ENCODE assay signal across 1 cellular context in the genomic region with DNA sequence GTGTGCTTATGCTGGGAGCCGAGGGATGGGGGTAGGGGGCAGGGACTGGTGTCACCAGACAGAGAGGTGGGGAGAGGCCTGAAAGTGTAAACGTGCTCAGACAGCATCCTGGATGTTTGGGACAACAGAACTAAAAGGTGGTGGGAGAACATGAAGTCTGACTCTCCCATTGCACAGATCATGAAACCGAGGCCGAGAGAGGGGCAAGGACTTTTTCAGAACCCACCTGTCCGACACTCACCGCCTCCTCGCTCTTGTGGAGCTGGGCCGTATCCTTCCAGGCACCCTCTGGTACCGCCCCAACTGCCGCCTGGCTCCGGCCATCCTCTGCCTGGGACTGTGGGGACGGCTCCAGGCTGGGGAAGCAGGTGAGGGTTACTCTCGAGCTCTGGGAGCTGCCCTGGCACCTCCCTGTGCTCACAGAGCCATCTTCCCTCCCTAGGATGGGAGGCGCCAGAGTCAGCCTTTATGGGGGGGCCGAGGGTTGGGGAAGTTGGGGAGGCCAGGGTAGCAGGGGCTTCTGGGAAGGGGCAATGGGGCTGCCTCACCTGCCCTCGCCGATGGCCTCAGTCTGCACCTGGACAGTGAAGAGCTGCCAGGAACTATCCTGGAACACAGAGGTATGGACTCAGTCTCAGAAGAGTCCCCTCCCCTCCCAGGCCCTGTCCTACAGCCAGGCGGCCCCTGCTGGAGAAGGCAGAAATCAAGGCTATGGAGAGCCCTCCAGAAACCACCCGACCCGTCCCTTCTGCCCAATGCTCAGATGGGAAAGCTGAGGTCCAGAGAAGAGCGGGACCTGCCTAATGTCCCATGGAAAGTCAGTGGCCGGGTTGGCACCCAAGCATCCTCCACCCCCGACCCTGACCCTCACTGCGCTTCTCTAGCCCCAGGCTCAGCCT.
TF ChIP-seq lines count a peak whose summit lies in the region.

No MANE protein-coding gene starts in this region.

TF ChIP-seq in K562, 482 proteins besides CTCF, POLR2A, EP300 and RAD21:
- TF ChIP-seq SMC3 (conservative IDR thresholded peaks at IDR 0.05; ENCODE audit: insufficient read depth, low read depth, low read length) (0 out of 2 replicates have a peak, but pooled peaks have one; percentile 2), CHD4 (IDR thresholded peaks at IDR 0.05; ENCODE audit: insufficient read depth, insufficient replicate concordance, low read depth, low read length, poor library complexity, severe bottlenecking) (no peak), CTCFL (IDR thresholded peaks at IDR 0.05; ENCODE audit: borderline replicate concordance, insufficient read depth, low read depth, low read length, poor library complexity, severe bottlenecking) (peak; percentile 80), BCOR (IDR thresholded peaks at IDR 0.05) (peak; percentile 47; the same call in 1 of the 2 replicates), PRDM10 (IDR thresholded peaks at IDR 0.05; ENCODE audit: partially characterized antibody) (peak; percentile 15), PTBP1 (IDR thresholded peaks at IDR 0.05; ENCODE audit: low read depth, low read length) (peak; percentile 87; the same call in 1 of the 2 replicates), KLF1 (tag; IDR thresholded peaks at IDR 0.05) (no peak), ZKSCAN1 (IDR thresholded peaks at IDR 0.05; ENCODE audit: low read depth, low read length) (no peak), MIER1 (IDR thresholded peaks at IDR 0.05; ENCODE audit: low read depth) (peak; percentile 72), RBM25 (IDR thresholded peaks at IDR 0.05; ENCODE audit: low read depth, low read length, severe bottlenecking) (peak; percentile 71), KDM1A (IDR thresholded peaks at IDR 0.05) (peak in 1 of 2 experiments; percentile 38; a peak in 1 of 4 replicates), ADNP (tag; IDR thresholded peaks at IDR 0.05) (peak; percentile 8; the same call in 1 of the 2 replicates), ZNF764 (CRISPR knock-in tag; IDR thresholded peaks at IDR 0.05; ENCODE audit: low read depth) (no peak), XRCC3 (IDR thresholded peaks at IDR 0.05) (no peak)
TF ChIP-seq in K562: peak in this region for 9.
